In genomic region chr9:128635266-128636023, GRCh38 we compare ENCODE assay signal across 1 cellular context.
TF ChIP-seq lines count a peak whose summit lies in the region.

No MANE protein-coding gene starts in this region.

TF ChIP-seq in K562, 482 proteins besides CTCF, POLR2A, EP300 and RAD21 (continued from another document):
- TF ChIP-seq ZBTB5 (IDR thresholded peaks at IDR 0.05), result no peak
- TF ChIP-seq NCOR1 (IDR thresholded peaks at IDR 0.05), result no peak
- no peak for TF ChIP-seq CHAMP1 (IDR thresholded peaks at IDR 0.05)
- no peak for TF ChIP-seq ETV1 (tag; conservative IDR thresholded peaks at IDR 0.05; ENCODE audit: low read depth)
- no peak for TF ChIP-seq MGA (IDR thresholded peaks at IDR 0.05)
- no peak for TF ChIP-seq CC2D1A (IDR thresholded peaks at IDR 0.05)
- TF ChIP-seq ZNF518B (CRISPR knock-in tag; IDR thresholded peaks at IDR 0.05), result no peak
